ENCODE assay signal across 7 cellular contexts in genomic region chr1:206256935-206257334, GRCh38.
DNase-seq lines count a peak whose midpoint lies in the region; ATAC-seq and TF ChIP-seq lines count a peak whose summit lies in the region.
"Not testable (repeated sequence)": the region's sequence is repeated elsewhere in the genome, so short reads cannot be mapped to it uniquely, and the experiment has no call there.

No MANE protein-coding gene starts in this region.

- ATAC-seq in GM18868 (IDR thresholded peaks at IDR 0.05; ENCODE audit: unreplicated experiment) (peak; percentile 79), GM19455 (IDR thresholded peaks at IDR 0.05; ENCODE audit: unreplicated experiment) (peak; percentile 71), GM21723 (IDR thresholded peaks at IDR 0.05; ENCODE audit: unreplicated experiment) (peak; percentile 95), HG02938 (IDR thresholded peaks at IDR 0.05; ENCODE audit: unreplicated experiment) (peak; percentile 97), HG03354 (IDR thresholded peaks at IDR 0.05; ENCODE audit: poor library complexity, severe bottlenecking, unreplicated experiment) (peak; percentile 95)
- ATAC-seq in central memory CD8-positive, alpha-beta T cell (replicated peaks; ENCODE audit: extremely low read depth, poor library complexity, severe bottlenecking), result peak; percentile 76

- not testable (repeated sequence) for H3K4me3 Mint-ChIP-seq in central memory CD8-positive, alpha-beta T cell

- H4K20me1 ChIP-seq in OCI-LY3 (ENCODE audit: insufficient read depth, low read length), result not testable (repeated sequence)

- H3K36me3 Mint-ChIP-seq in central memory CD8-positive, alpha-beta T cell (ENCODE audit: insufficient read depth), result not testable (repeated sequence)

- H3K4me1 Mint-ChIP-seq in central memory CD8-positive, alpha-beta T cell, result not testable (repeated sequence)

- H3K36me3 ChIP-seq in OCI-LY3 (replicated peaks; ENCODE audit: low read depth, low read length), result not testable (repeated sequence)

- H3K27ac Mint-ChIP-seq in central memory CD8-positive, alpha-beta T cell (ENCODE audit: low read depth), result not testable (repeated sequence)

- H3K4me1 ChIP-seq in OCI-LY3 (ENCODE audit: low read length), result peaks cover 17% of the 10 kb centered on the region; the same call in 1 of the 2 replicates

- DNase-seq in central memory CD8-positive, alpha-beta T cell (ENCODE audit: low spot score in 2 of 2), result not testable (repeated sequence)

- not testable (repeated sequence) for H3K9me3 Mint-ChIP-seq in central memory CD8-positive, alpha-beta T cell

- not testable (repeated sequence) for H2AFZ ChIP-seq in OCI-LY3 (ENCODE audit: low read depth, low read length)

- H3K4me3 ChIP-seq in OCI-LY3 (ENCODE audit: low read length), result not testable (repeated sequence)

- H3K27me3 Mint-ChIP-seq in central memory CD8-positive, alpha-beta T cell, result not testable (repeated sequence)

- H3K4me2 ChIP-seq in OCI-LY3 (ENCODE audit: low read length), result 0 out of 2 replicates have a peak overlapping the region, but pooled peaks have one; percentile 17

- H3K9me3 ChIP-seq in OCI-LY3 (ENCODE audit: insufficient read depth, low read length), result not testable (repeated sequence)

- not testable (repeated sequence) for TF ChIP-seq CTCF in OCI-LY3 (IDR thresholded peaks at IDR 0.05; ENCODE audit: low read depth, low read length)

- not testable (repeated sequence) for H3K27me3 ChIP-seq in OCI-LY3 (ENCODE audit: low read depth, low read length)

- H3K9ac ChIP-seq in OCI-LY3 (ENCODE audit: low read length), result not testable (repeated sequence)

- H3K27ac ChIP-seq in OCI-LY3 (ENCODE audit: low read length), result not testable (repeated sequence)

- H3K79me2 ChIP-seq in OCI-LY3 (ENCODE audit: low read length), result not testable (repeated sequence)
